26 cellular contexts compared by ENCODE assay signal in genomic region chr1:18578271-18578670, GRCh38. TPM values are rescaled to one million over a fixed set of nuclear protein-coding genes. Genes with fewer than 3 reads are reported as not detected.
"Had no signal": no experiment of that assay in that cellular context is flagged by ENCODE, and none has a peak within 500 bp of the region (broad histone marks: within the 10 kb centered on the region; RNA-seq: fewer than 3 reads in every experiment).

No MANE protein-coding gene starts in this region.

- H3K9ac ChIP-seq: parathyroid adenoma had no signal

- H3K4me1 ChIP-seq: left ventricle myocardium inferior, parathyroid adenoma, psoas muscle, sigmoid colon, stomach, transverse colon had no signal

- H3K79me2 ChIP-seq: parathyroid adenoma had no signal

- H3K27ac ChIP-seq: epithelial cell of prostate, esophagus muscularis mucosa, left ventricle myocardium inferior, lower lobe of right lung, parathyroid adenoma, psoas muscle, sigmoid colon, stomach, thoracic aorta, transverse colon had no signal

- DNase-seq: cortex of kidney; effector memory CD4-positive, alpha-beta T cell; immature natural killer cell; kidney; left cardiac atrium; left ventricle myocardium inferior; lower lobe of right lung; mesenchymal stem cell; midbrain; naive B cell; psoas muscle; retina; sigmoid colon; small intestine; stimulated activated CD4-positive, alpha-beta T cell treated with anti-CD3 and anti-CD28 coated beads, Interleukin-12 subunit alpha, Interleukin-12 subunit beta, amount 100 ng/mL, for 4 hours; stimulated activated naive CD4-positive, alpha-beta T cell; stomach; substantia nigra; transverse colon had no signal

- H3K36me3 ChIP-seq: esophagus muscularis mucosa, left ventricle myocardium inferior, lower lobe of right lung, sigmoid colon, stomach, thoracic aorta, transverse colon had no signal

- H3K9me3 ChIP-seq: esophagus muscularis mucosa, left ventricle myocardium inferior, lower lobe of right lung, psoas muscle, sigmoid colon, stomach, thoracic aorta, transverse colon had no signal

- H3K4me3 ChIP-seq: esophagus muscularis mucosa, left ventricle myocardium inferior, lower lobe of right lung, psoas muscle, sigmoid colon, stomach, thoracic aorta, transverse colon had no signal

- ATAC-seq: left cardiac atrium, lower lobe of right lung, psoas muscle had no signal

- H2AFZ ChIP-seq: parathyroid adenoma had no signal

RNA-seq across cellular contexts. Expression of gene PAX7, which starts 52.4 kb away (rescaled TPM):
- total RNA-seq: esophagus muscularis mucosa, fibroblast of villous mesenchyme, kidney, left cardiac atrium, left ventricle myocardium inferior, lower lobe of right lung, omental fat pad, sigmoid colon, stomach, thoracic aorta, transverse colon, ureter had no signal
- polyA plus RNA-seq: immature natural killer cell, sigmoid colon, stomach had no signal
